ENCODE assay signal across 18 cellular contexts in the genomic region with DNA sequence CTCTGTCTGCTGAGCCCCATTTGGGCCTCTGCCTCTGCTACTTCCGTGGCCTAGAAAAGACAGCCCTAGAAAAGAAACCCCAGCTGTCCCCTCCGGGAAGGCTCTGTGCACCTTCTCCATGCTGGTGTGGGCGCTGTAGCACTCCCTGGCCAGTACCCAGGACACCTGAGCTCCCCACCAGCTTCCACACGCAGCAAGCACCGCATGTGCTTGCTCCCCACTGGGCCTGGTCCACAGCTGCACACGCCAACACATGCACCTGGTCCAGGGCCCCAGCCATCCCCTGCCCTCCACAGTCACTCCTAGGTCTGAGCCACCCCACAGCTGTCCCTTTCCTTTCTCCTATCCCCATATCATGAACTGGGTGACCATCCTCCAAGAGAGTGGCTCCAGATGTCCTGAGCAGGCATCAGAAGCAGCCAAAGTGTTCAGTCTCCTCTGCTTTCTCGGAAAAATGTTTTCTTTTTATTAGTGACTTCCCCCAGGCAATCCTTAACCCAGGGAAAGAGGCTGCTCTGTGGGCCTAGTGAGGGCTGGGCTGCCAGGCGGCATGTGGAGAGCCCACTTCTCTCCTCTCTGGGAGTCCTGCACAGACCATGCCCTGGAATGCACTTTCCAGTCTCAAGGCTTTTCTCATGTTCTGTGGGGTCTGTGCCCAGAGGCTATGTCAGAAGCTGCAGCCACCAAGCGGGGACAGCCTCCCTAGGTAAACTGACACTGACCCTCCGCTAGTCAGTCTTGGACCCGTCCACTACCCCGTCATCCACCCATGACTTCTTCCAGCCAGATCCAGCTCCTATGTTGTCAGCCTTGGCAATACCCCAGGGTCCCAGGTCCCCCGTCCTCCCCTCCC.
DNase-seq lines count a peak whose midpoint lies in the region; ATAC-seq, FAIRE-seq and TF ChIP-seq lines count a peak whose summit lies in the region.
"Had no signal": no experiment of that assay in that cellular context is flagged by ENCODE, and none has a peak within 500 bp of the region (broad histone marks: within the 10 kb centered on the region; RNA-seq: fewer than 3 reads in every experiment).

No MANE protein-coding gene starts in this region.

- no peak overlapping the region for H2BK120ac ChIP-seq in H1 (replicated peaks; ENCODE audit: low read depth, low read length)

- H2BK15ac ChIP-seq in H1 (ENCODE audit: low read length) = no peak overlapping the region

- no peak overlapping the region for H3K14ac ChIP-seq in H1 (ENCODE audit: insufficient read length)

- H3K56ac ChIP-seq in H1 (replicated peaks; ENCODE audit: insufficient read length, low read depth, low read length) = no peak overlapping the region

- H3K79me2 ChIP-seq in H1 (ENCODE audit: control insufficient read depth in 1 of 2, insufficient read depth in 2 of 2, low read length in 2 of 2) = no peaks in the 10 kb centered on the region

- no peak overlapping the region for H3K4me2 ChIP-seq in H1 (ENCODE audit: insufficient read depth in 1 of 2, low read depth in 2 of 2, low read length in 2 of 2)
- H3K4me2 ChIP-seq: GM23338 had no signal

- no peaks in the 10 kb centered on the region for H3K79me1 ChIP-seq in H1 (ENCODE audit: low read depth, low read length)

- H3K27ac ChIP-seq in H1 (ENCODE audit: low read depth, low read length) = no peak overlapping the region
- peak overlapping the region; percentile 8 for H3K27ac ChIP-seq in rectal smooth muscle tissue (ENCODE audit: low read depth, low read length)
- no peak overlapping the region for H3K27ac ChIP-seq in upper lobe of right lung

- TF ChIP-seq EP300 in H1 (IDR thresholded peaks at IDR 0.05; ENCODE audit: borderline replicate concordance in 1 of 2, low read depth in 2 of 2, low read length in 2 of 2) = no peak

- CTCF ChIA-PET in H1 (lab: Charles Lee; ENCODE audit: partially characterized antibody) = interaction anchor here (0.7 to 4.4 kb wide), 9 partner anchors 9 to 153 kb away, joined by 3 to 16 read pairs (median 3); no protein-coding TSS in a partner anchor

- intact Hi-C loops in upper lobe of right lung (cut with DNase I) = no loop called here

- 0 out of 2 replicates have a peak overlapping the region, but pooled peaks have one; percentile 39 for H2AK5ac ChIP-seq in H1 (ENCODE audit: low read depth, low read length)

- TF ChIP-seq CTCF in H1 (IDR thresholded peaks at IDR 0.05; ENCODE audit: control extremely low read depth in 1 of 3, insufficient read depth in 1 of 3, low read depth in 1 of 3, low read length in 3 of 3) = no peak
- no peak for TF ChIP-seq CTCF in upper lobe of right lung (IDR thresholded peaks at IDR 0.05)

- H4K8ac ChIP-seq in H1 (ENCODE audit: extremely low read depth, insufficient read depth, low read length) = peak overlapping the region; percentile 42; the same call in 1 of the 2 replicates

- no peak overlapping the region for H2BK12ac ChIP-seq in H1 (ENCODE audit: low read depth, low read length)

- no peaks in the 10 kb centered on the region; a peak in 2 of 7 replicates for H3K27me3 ChIP-seq in H1 (replicated peaks in 1 of 4; ENCODE audit: control insufficient read depth in 3 of 4, extremely low read depth in 1 of 4, insufficient read depth in 3 of 4, low read length in 3 of 4)
- no peaks in the 10 kb centered on the region for H3K27me3 ChIP-seq in rectal smooth muscle tissue (ENCODE audit: control insufficient read depth, insufficient read depth, low read length)
- no peaks in the 10 kb centered on the region for H3K27me3 ChIP-seq in upper lobe of right lung
- H3K27me3 ChIP-seq: BE2C had no signal

- DNase-seq in H1 (ENCODE audit: low read depth in 1 of 2, low spot score in 2 of 2) (no peak), myocyte (ENCODE audit: low read depth) (peak; percentile 34), upper lobe of right lung (no peak), putamen (ENCODE audit: low spot score) (no peak), GM12891 (ENCODE audit: insufficient read length, low spot score) (no peak)
- DNase-seq: BE2C; CD4-positive, alpha-beta memory T cell; DND-41; GDM1; HFFc6; KBM-7; NCI-H1092 treated with DMSO at 0.1 percent for 48 hours; NCI-H1694; NCI-H2107; PC-3 had no signal

- no peak overlapping the region for H3K23ac ChIP-seq in H1 (ENCODE audit: insufficient read length)

- H3K4me1 ChIP-seq in H1 (replicated peaks in 1 of 4; ENCODE audit: control insufficient read depth in 3 of 4, insufficient read depth in 4 of 4, low read length in 3 of 4) = peaks cover 2 to 6% (median 4%) of the 10 kb centered on the region in 4 experiments; a peak in 4 of 7 replicates
- H3K4me1 ChIP-seq in rectal smooth muscle tissue (ENCODE audit: control insufficient read depth, insufficient read depth, low read length) = peaks cover 19% of the 10 kb centered on the region
- peaks cover 5% of the 10 kb centered on the region for H3K4me1 ChIP-seq in upper lobe of right lung
- H3K4me1 ChIP-seq: BE2C had no signal

- H3K9ac ChIP-seq in H1 (replicated peaks in 1 of 4; ENCODE audit: extremely low read depth in 1 of 4, low read depth in 3 of 4, low read length in 3 of 4) (no peak overlapping the region), rectal smooth muscle tissue (ENCODE audit: low read length) (no peak overlapping the region)

- H2BK20ac ChIP-seq in H1 (ENCODE audit: low read length) = no peak overlapping the region

- H3K9me3 ChIP-seq in H1 (ENCODE audit: insufficient read depth in 2 of 2, low read depth in 1 of 2, low read length in 1 of 2) = no peaks in the 10 kb centered on the region
- no peaks in the 10 kb centered on the region for H3K9me3 ChIP-seq in upper lobe of right lung
- H3K9me3 ChIP-seq: BE2C had no signal

- no peak overlapping the region for H3K4me3 ChIP-seq in H1 (ENCODE audit: extremely low read depth in 1 of 4, insufficient read depth in 2 of 4, low read depth in 3 of 4, low read length in 4 of 4)
- no peak overlapping the region for H3K4me3 ChIP-seq in rectal smooth muscle tissue (ENCODE audit: low read length)
- no peak overlapping the region for H3K4me3 ChIP-seq in upper lobe of right lung
- H3K4me3 ChIP-seq: GM23338 had no signal

- H3K18ac ChIP-seq in H1 (ENCODE audit: extremely low read depth, low read length) = no peak overlapping the region

- POLR2A ChIA-PET in H1 (lab: Charles Lee; ENCODE audit: partially characterized antibody) = interaction anchor here (1.1 kb wide), 1 partner anchor 68 kb away, joined by 3 read pairs; no protein-coding TSS in a partner anchor

- H2BK5ac ChIP-seq in H1 (ENCODE audit: low read depth, low read length) = no peak overlapping the region

- no peaks in the 10 kb centered on the region for H4K20me1 ChIP-seq in H1 (replicated peaks in 1 of 2; ENCODE audit: control insufficient read depth in 1 of 2, insufficient read depth in 2 of 2, low read length in 2 of 2)

- ATAC-seq in upper lobe of right lung (peak; percentile 53), HG02588 (IDR thresholded peaks at IDR 0.05; ENCODE audit: unreplicated experiment) (no peak)
- ATAC-seq: PC-3 had no signal

- FAIRE-seq in H1 (lab: Jason Lieb, UNC) (no peak), GM12891 (lab: Jason Lieb, UNC) (no peak)

- no peak for TF ChIP-seq POLR2A in H1 (IDR thresholded peaks at IDR 0.05; ENCODE audit: control extremely low read depth in 1 of 2, low read depth in 2 of 2, low read length in 2 of 2)
- TF ChIP-seq POLR2A in GM12891 (IDR thresholded peaks at IDR 0.05; ENCODE audit: low read depth, low read length) = no peak

- no peaks in the 10 kb centered on the region for H3K23me2 ChIP-seq in H1 (ENCODE audit: low read depth, low read length)

- no peak overlapping the region for H4K5ac ChIP-seq in H1 (ENCODE audit: insufficient read length, low read depth, low read length)

- no peak overlapping the region for H2AFZ ChIP-seq in H1 (ENCODE audit: low read length)
- H2AFZ ChIP-seq: GM23338 had no signal

- no peak for TF ChIP-seq RAD21 in H1 (IDR thresholded peaks at IDR 0.05 in 1 of 2, conservative IDR thresholded peaks at IDR 0.05 in 1 of 2; ENCODE audit: low read depth in 2 of 2, low read length in 2 of 2)

- WGBS in H1 (ENCODE audit: extremely low coverage in 1 of 2, insufficient coverage in 1 of 2, insufficient read length in 1 of 2, insufficient replicate concordance in 2 of 2, low coverage in 1 of 2, low lambda C conversion rate in 2 of 2, missing lambda C conversion rate in 1 of 2), 2 experiments = 89% methylated on average over 12 of the region's 13 CpGs; no CpG with 5 or more reads in 1 of the 2 experiments

- H3K4ac ChIP-seq in H1 (replicated peaks; ENCODE audit: insufficient read length, low read depth, low read length) = no peak overlapping the region

- no peaks in the 10 kb centered on the region for H3K36me3 ChIP-seq in H1 (ENCODE audit: control insufficient read depth in 2 of 4, insufficient read depth in 4 of 4, low read length in 3 of 4)
- no peaks in the 10 kb centered on the region for H3K36me3 ChIP-seq in rectal smooth muscle tissue (ENCODE audit: control insufficient read depth, insufficient read depth, low read length)
- no peaks in the 10 kb centered on the region for H3K36me3 ChIP-seq in upper lobe of right lung
- H3K36me3 ChIP-seq: BE2C had no signal

- no peak overlapping the region for H4K91ac ChIP-seq in H1 (replicated peaks; ENCODE audit: insufficient read length, low read length)

TF ChIP-seq in H1, 55 proteins besides CTCF, POLR2A, EP300 and RAD21:
- TF ChIP-seq JUN (IDR thresholded peaks at IDR 0.05; ENCODE audit: low read depth, low read length) = no peak
- TF ChIP-seq, protein P1, sequence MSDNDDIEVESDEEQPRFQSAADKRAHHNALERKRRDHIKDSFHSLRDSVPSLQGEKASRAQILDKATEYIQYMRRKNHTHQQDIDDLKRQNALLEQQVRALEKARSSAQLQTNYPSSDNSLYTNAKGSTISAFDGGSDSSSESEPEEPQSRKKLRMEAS (IDR thresholded peaks at IDR 0.05) = no peak

TF ChIP-seq in GM12891, 5 proteins besides CTCF, POLR2A, EP300 and RAD21:
- TF ChIP-seq POLR2AphosphoS5 (IDR thresholded peaks at IDR 0.05; ENCODE audit: low read depth, low read length) (no peak), PAX5 (IDR thresholded peaks at IDR 0.05; ENCODE audit: insufficient read depth, low read length, severe bottlenecking) (no peak), SPI1 (IDR thresholded peaks at IDR 0.05; ENCODE audit: low read depth, low read length) (no peak), POU2F2 (IDR thresholded peaks at IDR 0.05; ENCODE audit: low read depth, low read length) (no peak), TAF1 (IDR thresholded peaks at IDR 0.05; ENCODE audit: low read depth, low read length) (no peak)
